Comparison of ENCODE assay signal across 1 cellular context in the genomic region with DNA sequence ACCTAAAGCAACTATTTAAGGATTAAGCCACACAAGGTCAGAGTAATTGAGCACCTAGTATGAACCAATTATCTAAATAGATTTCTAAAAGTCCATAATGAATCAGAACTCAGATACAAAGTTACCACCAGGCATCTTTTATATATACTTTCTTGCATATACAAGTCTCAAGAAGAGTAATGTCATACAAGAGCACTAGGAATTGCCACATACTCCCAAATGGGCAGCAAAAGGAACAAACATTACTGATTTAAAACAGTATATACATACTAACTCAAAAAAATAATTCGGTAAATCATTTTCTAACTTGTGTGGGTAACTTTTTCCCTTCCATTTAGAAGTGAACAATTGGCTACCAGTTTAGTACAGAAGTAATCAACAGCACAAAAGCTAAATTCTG.
TF ChIP-seq lines count a peak whose summit lies in the region.

No MANE protein-coding gene starts in this region.

TF ChIP-seq in WTC11, 78 proteins besides CTCF, POLR2A, EP300 and RAD21:
- no peak for TF ChIP-seq CREB1 (CRISPR knock-in tag; IDR thresholded peaks at IDR 0.05)
- TF ChIP-seq, protein P1, sequence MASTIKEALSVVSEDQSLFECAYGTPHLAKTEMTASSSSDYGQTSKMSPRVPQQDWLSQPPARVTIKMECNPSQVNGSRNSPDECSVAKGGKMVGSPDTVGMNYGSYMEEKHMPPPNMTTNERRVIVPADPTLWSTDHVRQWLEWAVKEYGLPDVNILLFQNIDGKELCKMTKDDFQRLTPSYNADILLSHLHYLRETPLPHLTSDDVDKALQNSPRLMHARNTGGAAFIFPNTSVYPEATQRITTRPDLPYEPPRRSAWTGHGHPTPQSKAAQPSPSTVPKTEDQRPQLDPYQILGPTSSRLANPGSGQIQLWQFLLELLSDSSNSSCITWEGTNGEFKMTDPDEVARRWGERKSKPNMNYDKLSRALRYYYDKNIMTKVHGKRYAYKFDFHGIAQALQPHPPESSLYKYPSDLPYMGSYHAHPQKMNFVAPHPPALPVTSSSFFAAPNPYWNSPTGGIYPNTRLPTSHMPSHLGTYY (CRISPR knock-in tag; IDR thresholded peaks at IDR 0.05), result no peak
- TF ChIP-seq E2F5 (CRISPR knock-in tag; IDR thresholded peaks at IDR 0.05), result no peak
- TF ChIP-seq ZSCAN18 (CRISPR knock-in tag; IDR thresholded peaks at IDR 0.05), result no peak
- no peak for TF ChIP-seq TEAD4 (CRISPR knock-in tag; IDR thresholded peaks at IDR 0.05)
- no peak for TF ChIP-seq ZNF396 (CRISPR knock-in tag; IDR thresholded peaks at IDR 0.05; ENCODE audit: borderline replicate concordance)
